Comparison of ENCODE assay signal across 26 cellular contexts in genomic region chr16:21664801-21665492, GRCh38. TPM values are rescaled to one million over a fixed set of nuclear protein-coding genes. Genes with fewer than 3 reads are reported as not detected.
"Had no signal": no experiment of that assay in that cellular context is flagged by ENCODE, and none has a peak within 500 bp of the region (broad histone marks: within the 10 kb centered on the region; RNA-seq: fewer than 3 reads in every experiment).

No MANE protein-coding gene starts in this region.

- DNase-seq: dorsolateral prefrontal cortex; endodermal cell; foreskin keratinocyte; heart left ventricle; kidney; natural killer cell; sigmoid colon; stimulated activated CD4-positive, alpha-beta T cell treated with anti-CD3 and anti-CD28 coated beads, Interleukin-4, amount 100 ng/mL, for 24 hours; stimulated activated naive CD8-positive, alpha-beta T cell treated with anti-CD3 and anti-CD28 coated beads, Interleukin-15, Interleukin-2, amounts not matched to agents 100 U/mL and 50 U/mL, for 24 hours; upper lobe of left lung had no signal

- H3K27ac ChIP-seq: dorsolateral prefrontal cortex, epithelial cell of prostate, foreskin keratinocyte, gastroesophageal sphincter, heart left ventricle, hepatocyte, prostate gland, right atrium auricular region, sigmoid colon, thoracic aorta, tibial nerve, upper lobe of left lung had no signal

- H2AFZ ChIP-seq: hepatocyte had no signal

- H3K4me3 ChIP-seq: hepatocyte, lung had no signal

- H3K4me1 ChIP-seq: prostate gland had no signal

- H3K36me3 Mint-ChIP-seq: memory B cell; natural killer cell; stimulated activated effector memory CD8-positive, alpha-beta T cell treated with anti-CD3 and anti-CD28 coated beads, Interleukin-12 subunit alpha, Interleukin-12 subunit beta, amount 100 ng/mL, for 72 hours had no signal

- H3K79me2 ChIP-seq: hepatocyte had no signal

- FAIRE-seq: colon, kidney, urothelium cell line had no signal

- H3K9me3 ChIP-seq: gastroesophageal sphincter, heart left ventricle, prostate gland, right atrium auricular region, sigmoid colon, thoracic aorta, tibial nerve, upper lobe of left lung had no signal

- ATAC-seq: gastroesophageal sphincter, left lobe of liver had no signal

- H3K27ac Mint-ChIP-seq: endodermal cell; memory B cell; natural killer cell; stimulated activated effector memory CD8-positive, alpha-beta T cell treated with anti-CD3 and anti-CD28 coated beads, Interleukin-12 subunit alpha, Interleukin-12 subunit beta, amount 100 ng/mL, for 72 hours had no signal

- H3K36me3 ChIP-seq: gastroesophageal sphincter, heart left ventricle, prostate gland, right atrium auricular region, sigmoid colon, thoracic aorta, tibial nerve, upper lobe of left lung had no signal

- H3K9me3 Mint-ChIP-seq: endodermal cell; memory B cell; natural killer cell; stimulated activated effector memory CD8-positive, alpha-beta T cell treated with anti-CD3 and anti-CD28 coated beads, Interleukin-12 subunit alpha, Interleukin-12 subunit beta, amount 100 ng/mL, for 72 hours had no signal

- H3K27me3 ChIP-seq: right atrium auricular region had no signal

RNA-seq across cellular contexts. Expression of gene OTOA, which starts 1.2 kb away (rescaled TPM):
- total RNA-seq: right atrium auricular region had no signal
- polyA plus RNA-seq: fibroblast of lung, hepatocyte had no signal

RNA-seq across cellular contexts. Expression of gene IGSF6, which starts 12.5 kb away (rescaled TPM):
- total RNA-seq: endodermal cell, fibroblast of lung, osteocyte had no signal
- polyA plus RNA-seq: fibroblast of lung, neural cell had no signal
